8 cellular contexts compared by ENCODE assay signal in genomic region chr17:61410100-61410551, GRCh38. TPM values are rescaled to one million over a fixed set of nuclear protein-coding genes. Genes with fewer than 3 reads are reported as not detected.
DNase-seq lines count a peak whose midpoint lies in the region; ATAC-seq and TF ChIP-seq lines count a peak whose summit lies in the region.

No MANE protein-coding gene starts in this region.

- H3K9me3 Mint-ChIP-seq in activated naive CD8-positive, alpha-beta T cell treated with anti-CD3 and anti-CD28 coated beads for 36 hours, result no peaks in the 10 kb centered on the region

- peaks cover 4% of the 10 kb centered on the region for H3K36me3 ChIP-seq in thoracic aorta

- peaks cover 12% of the 10 kb centered on the region for H3K4me1 Mint-ChIP-seq in activated naive CD8-positive, alpha-beta T cell treated with anti-CD3 and anti-CD28 coated beads for 36 hours

- peak overlapping the region; percentile 82 for H3K4me3 ChIP-seq in thoracic aorta

- H3K27me3 Mint-ChIP-seq in activated naive CD8-positive, alpha-beta T cell treated with anti-CD3 and anti-CD28 coated beads for 36 hours, result peaks cover 59% of the 10 kb centered on the region

- H3K27me3 ChIP-seq in layer of hippocampus (ENCODE audit: control insufficient read depth, insufficient read depth, low read length) (peaks cover 13% of the 10 kb centered on the region), thoracic aorta (replicated peaks; ENCODE audit: insufficient read depth) (no peaks in the 10 kb centered on the region)

- peak; percentile 61 for DNase-seq in activated CD8-positive, alpha-beta memory T cell treated with anti-CD3 and anti-CD28 coated beads for 24 hours
- DNase-seq in activated CD8-positive, alpha-beta memory T cell treated with anti-CD3 and anti-CD28 coated beads, Interleukin-2, amount 50 U/mL, for 4 hours, result no peak
- DNase-seq in activated naive CD8-positive, alpha-beta T cell treated with anti-CD3 and anti-CD28 coated beads for 36 hours, result no peak
- DNase-seq in thoracic aorta (ENCODE audit: low spot score) (no peak), DMS 273 treated with DMSO at 0.1 percent for 48 hours (lab: John Stamatoyannopoulos, UW) (no peak), NCI-H226 (no peak), AG08395 (ENCODE audit: low spot score) (no peak)

- H3K4me1 ChIP-seq in thoracic aorta (ENCODE audit: control insufficient read depth in 1 of 2, low read depth in 2 of 2), result peaks cover 12 to 69% of the 10 kb centered on the region in 2 donors

- no peaks in the 10 kb centered on the region for H3K9me3 ChIP-seq in thoracic aorta

- H3K27ac Mint-ChIP-seq in activated naive CD8-positive, alpha-beta T cell treated with anti-CD3 and anti-CD28 coated beads for 36 hours, result no peak overlapping the region

- H3K4me3 Mint-ChIP-seq in activated naive CD8-positive, alpha-beta T cell treated with anti-CD3 and anti-CD28 coated beads for 36 hours, result peak overlapping the region; percentile 48

- no peak for ATAC-seq in thoracic aorta (ENCODE audit: insufficient number of reproducible peaks, low FRiP score, low read depth)

- peak overlapping the region; percentile 65 for H3K27ac ChIP-seq in layer of hippocampus (ENCODE audit: low read depth, low read length)
- peak overlapping the region; percentile 94 to 96 for H3K27ac ChIP-seq in thoracic aorta

- no peaks in the 10 kb centered on the region for H3K36me3 Mint-ChIP-seq in activated naive CD8-positive, alpha-beta T cell treated with anti-CD3 and anti-CD28 coated beads for 36 hours

- no peak for TF ChIP-seq CTCF in thoracic aorta (IDR thresholded peaks at IDR 0.05)

RNA-seq across cellular contexts. Expression of gene TBX2, which starts 10.5 kb away (rescaled TPM):
- total RNA-seq in activated naive CD8-positive, alpha-beta T cell treated with anti-CD3 and anti-CD28 coated beads for 36 hours, result not detected
- total RNA-seq in thoracic aorta, result 10 to 100 TPM; 35.2 to 49.5 TPM

RNA-seq across cellular contexts. Expression of gene TBX4, which starts 42.1 kb away (rescaled TPM):
- not detected for total RNA-seq in activated naive CD8-positive, alpha-beta T cell treated with anti-CD3 and anti-CD28 coated beads for 36 hours
- total RNA-seq in thoracic aorta, result not detected

Comparison
In these comparisons a context has a peak if more than half of its experiments do, and no peak if none do; other contexts are left out.
1. RNA of gene TBX2, which starts 10.5 kb away (total RNA-seq): 35.2 to 49.5 TPM in thoracic aorta; not detected in activated naive CD8-positive, alpha-beta T cell treated with anti-CD3 and anti-CD28 coated beads for 36 hours; every median in the first group is over 10 times any median in the second.